In the genomic region with DNA sequence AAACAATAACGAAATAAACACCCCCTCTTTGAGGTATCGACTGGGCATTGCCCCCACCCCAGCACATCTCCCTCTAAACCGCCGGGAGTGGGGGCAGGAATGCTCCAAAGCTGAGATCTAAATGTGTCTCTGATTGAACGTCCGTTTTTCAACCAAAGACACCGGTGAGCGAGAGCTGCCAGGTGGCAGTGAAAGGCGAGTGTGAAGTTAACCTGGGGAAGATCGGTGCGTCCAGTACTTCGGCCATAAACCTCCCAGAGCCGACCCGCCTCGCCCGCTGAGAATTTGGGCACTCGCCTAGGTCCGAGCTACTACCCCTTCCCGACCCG, we compare ENCODE assay signal across 8 cellular contexts. TPM values are rescaled to one million over a fixed set of nuclear protein-coding genes. Genes with fewer than 3 reads are reported as not detected.
DNase-seq lines count a peak whose midpoint lies in the region; ATAC-seq, FAIRE-seq and TF ChIP-seq lines count a peak whose summit lies in the region.

No MANE protein-coding gene starts in this region.

- H3K4me1 Mint-ChIP-seq in naive B cell: peaks cover 26 to 35% (median 33%) of the 10 kb centered on the region in 3 donors

- POLR2A ChIA-PET in HCT116 (lab: Charles Lee): interaction anchor here (1.4 kb wide), 1 partner anchor 27 kb away, joined by 5 read pairs; no protein-coding TSS in a partner anchor
- POLR2A ChIA-PET in Panc1 (lab: Charles Lee): no interaction called here
- POLR2A ChIA-PET in H1 (lab: Charles Lee; ENCODE audit: partially characterized antibody): interaction anchor here (0.8 to 2.5 kb wide), 10 partner anchors 8 to 87 kb away, joined by 3 to 11 read pairs (median 5); no protein-coding TSS in a partner anchor

- peak overlapping the region; percentile 93 for H3K4me2 ChIP-seq in HCT116 (ENCODE audit: low read length)
- H3K4me2 ChIP-seq in H1 (ENCODE audit: insufficient read depth in 1 of 2, low read depth in 2 of 2, low read length in 2 of 2): peak overlapping the region; percentile 71 to 94

- H3K27ac Mint-ChIP-seq in naive B cell: peak overlapping the region; percentile 53 to 97 (median 94)

- H2BK12ac ChIP-seq in H1 (ENCODE audit: low read depth, low read length): no peak overlapping the region

- ATAC-seq in HCT116 (peak; percentile 26), Panc1 (peak; percentile 50), naive B cell (ENCODE audit: low read depth in 2 of 2) (peak; percentile 4 to 9)

- H3K36me3 ChIP-seq in ES-I3 (ENCODE audit: insufficient read depth, low read length) (peaks cover 9% of the 10 kb centered on the region), HCT116 (ENCODE audit: control insufficient read depth in 1 of 2, insufficient read depth in 2 of 2, low read length in 2 of 2) (peaks cover 8 to 16% of the 10 kb centered on the region in 2 experiments; a peak in 2 of 4 replicates), Panc1 (ENCODE audit: control insufficient read depth, insufficient read depth, low read length) (peaks cover 3% of the 10 kb centered on the region), H1 (ENCODE audit: control insufficient read depth in 2 of 4, insufficient read depth in 4 of 4, low read length in 3 of 4) (peaks cover 6 to 20% (median 16%) of the 10 kb centered on the region in 4 experiments; a peak in 6 of 8 replicates)

- no peak for TF ChIP-seq EP300 in H1 (IDR thresholded peaks at IDR 0.05; ENCODE audit: borderline replicate concordance in 1 of 2, low read depth in 2 of 2, low read length in 2 of 2)

- peak overlapping the region; percentile 48 for H4K5ac ChIP-seq in H1 (ENCODE audit: insufficient read length, low read depth, low read length)

- H3K27me3 Mint-ChIP-seq in naive B cell: no peaks in the 10 kb centered on the region

- H3K27ac ChIP-seq in HCT116 (ENCODE audit: low read depth, low read length): peak overlapping the region; percentile 75
- peak overlapping the region; percentile 82 for H3K27ac ChIP-seq in Panc1 (ENCODE audit: low read length)
- H3K27ac ChIP-seq in H1 (ENCODE audit: low read depth, low read length): no peak overlapping the region; the same call in 1 of the 2 replicates

- peak overlapping the region; percentile 74 to 82 for H3K4me3 ChIP-seq in HCT116 (replicated peaks in 1 of 2; ENCODE audit: low read depth in 1 of 2, low read length in 2 of 2)
- peak overlapping the region; percentile 69 to 72 for H3K4me3 ChIP-seq in Panc1 (ENCODE audit: low read depth in 2 of 2, low read length in 2 of 2)
- peak overlapping the region; percentile 74 to 82 (median 80) for H3K4me3 ChIP-seq in H1 (ENCODE audit: extremely low read depth in 1 of 4, insufficient read depth in 2 of 4, low read depth in 3 of 4, low read length in 4 of 4)

- no peak for TF ChIP-seq RAD21 in HCT116 (IDR thresholded peaks at IDR 0.05; ENCODE audit: low read depth)
- TF ChIP-seq RAD21 in H1 (IDR thresholded peaks at IDR 0.05 in 1 of 2, conservative IDR thresholded peaks at IDR 0.05 in 1 of 2; ENCODE audit: low read depth in 2 of 2, low read length in 2 of 2): no peak

- no peak overlapping the region for H2AK5ac ChIP-seq in H1 (ENCODE audit: low read depth, low read length)

- H3K4ac ChIP-seq in H1 (replicated peaks; ENCODE audit: insufficient read length, low read depth, low read length): no peak overlapping the region

- H4K8ac ChIP-seq in H1 (ENCODE audit: extremely low read depth, insufficient read depth, low read length): no peak overlapping the region; the same call in 1 of the 2 replicates

- peak overlapping the region; percentile 80 to 97 (median 94) for H3K4me3 Mint-ChIP-seq in naive B cell

- no peaks in the 10 kb centered on the region for H3K9me3 Mint-ChIP-seq in naive B cell

- H4K20me1 ChIP-seq in HCT116 (ENCODE audit: insufficient read depth) (no peaks in the 10 kb centered on the region), H1 (replicated peaks in 1 of 2; ENCODE audit: control insufficient read depth in 1 of 2, insufficient read depth in 2 of 2, low read length in 2 of 2) (peaks cover 3 to 4% of the 10 kb centered on the region in 2 experiments)

- H3K79me2 ChIP-seq in HCT116 (ENCODE audit: insufficient read depth, low read length) (peaks cover 21% of the 10 kb centered on the region), H1 (ENCODE audit: control insufficient read depth in 1 of 2, insufficient read depth in 2 of 2, low read length in 2 of 2) (peaks cover 0 to 20% of the 10 kb centered on the region in 2 experiments; a peak in 2 of 4 replicates)

- no peaks in the 10 kb centered on the region for H3K9me3 ChIP-seq in ES-I3 (ENCODE audit: control insufficient read depth, insufficient read depth, low read length)
- H3K9me3 ChIP-seq in HCT116 (ENCODE audit: control insufficient read depth in 1 of 2, insufficient read depth in 1 of 2, low read depth in 1 of 2, low read length in 2 of 2): no peaks in the 10 kb centered on the region
- no peaks in the 10 kb centered on the region for H3K9me3 ChIP-seq in Panc1 (ENCODE audit: control insufficient read depth, insufficient read depth, low read depth, low read length)
- H3K9me3 ChIP-seq in H1 (ENCODE audit: insufficient read depth in 2 of 2, low read depth in 1 of 2, low read length in 1 of 2): no peaks in the 10 kb centered on the region

- H3K4me1 ChIP-seq in ES-I3 (ENCODE audit: insufficient read depth, low read length): no peaks in the 10 kb centered on the region
- peaks cover 9 to 20% of the 10 kb centered on the region in 2 experiments for H3K4me1 ChIP-seq in HCT116 (ENCODE audit: control insufficient read depth in 1 of 2, insufficient read depth in 2 of 2, low read length in 2 of 2)
- peaks cover 8% of the 10 kb centered on the region; the same call in 1 of the 2 replicates for H3K4me1 ChIP-seq in Panc1 (ENCODE audit: control insufficient read depth, insufficient read depth, low read length)
- H3K4me1 ChIP-seq in H1 (replicated peaks in 1 of 4; ENCODE audit: control insufficient read depth in 3 of 4, insufficient read depth in 4 of 4, low read length in 3 of 4): peaks cover 2 to 9% (median 3%) of the 10 kb centered on the region in 4 experiments; a peak in 3 of 7 replicates

- H3K36me3 Mint-ChIP-seq in naive B cell: peaks cover 4 to 9% of the 10 kb centered on the region in 2 donors

- H3K14ac ChIP-seq in H1 (ENCODE audit: insufficient read length): no peak overlapping the region

- DNase-seq in HCT116 (ENCODE audit: low read depth, low spot score) (no peak), Panc1 (ENCODE audit: low read depth, low spot score) (no peak), H1 (ENCODE audit: low read depth in 1 of 2, low spot score in 2 of 2) (no peak), naive B cell (no peak), NCI-H446 (lab: John Stamatoyannopoulos, UW) (no peak), GF-D8 (lab: John Stamatoyannopoulos, UW) (no peak)
- no peak for DNase-seq in activated CD8-positive, alpha-beta memory T cell treated with anti-CD3 and anti-CD28 coated beads for 24 hours

- H4K91ac ChIP-seq in H1 (replicated peaks; ENCODE audit: insufficient read length, low read length): no peak overlapping the region

- peak overlapping the region; percentile 56 for H3K18ac ChIP-seq in H1 (ENCODE audit: extremely low read depth, low read length)

- CTCF ChIA-PET in HCT116 (lab: Charles Lee): interaction anchor here (1.2 to 1.7 kb wide), 2 partner anchors 28 to 102 kb away, joined by 7 to 12 read pairs; no protein-coding TSS in a partner anchor
- CTCF ChIA-PET in Panc1 (lab: Charles Lee): no interaction called here
- CTCF ChIA-PET in H1 (lab: Charles Lee; ENCODE audit: partially characterized antibody): interaction anchor here (0.9 to 2.1 kb wide), 4 partner anchors 26 to 242 kb away, joined by 3 to 14 read pairs (median 3); no protein-coding TSS in a partner anchor

- H3K9ac ChIP-seq in ES-I3 (ENCODE audit: low read depth, low read length) (peak overlapping the region; percentile 95), HCT116 (ENCODE audit: low read length) (peak overlapping the region; percentile 88), H1 (replicated peaks in 1 of 4; ENCODE audit: extremely low read depth in 1 of 4, low read depth in 3 of 4, low read length in 3 of 4) (peak overlapping the region; percentile 60 to 78 (median 72))

- no peak overlapping the region for H3K23ac ChIP-seq in H1 (ENCODE audit: insufficient read length)

- in situ Hi-C loops in Panc1 (cut with HindIII; ENCODE audit: low pct_unique_long_range_greater_than_20kb, low sequenced_read_pairs): no loop called here

- H2BK5ac ChIP-seq in H1 (ENCODE audit: low read depth, low read length): no peak overlapping the region

- TF ChIP-seq POLR2A in HCT116 (IDR thresholded peaks at IDR 0.05; ENCODE audit: borderline replicate concordance, extremely low read depth, insufficient read depth, insufficient read length) (no peak), H1 (IDR thresholded peaks at IDR 0.05; ENCODE audit: control extremely low read depth in 1 of 2, low read depth in 2 of 2, low read length in 2 of 2) (no peak)

- no peaks in the 10 kb centered on the region for H3K79me1 ChIP-seq in H1 (ENCODE audit: low read depth, low read length)

- 6% methylated on average over 16 of the region's 20 CpGs; no CpG with 5 or more reads in 1 of the 2 experiments for WGBS in H1 (ENCODE audit: extremely low coverage in 1 of 2, insufficient coverage in 1 of 2, insufficient read length in 1 of 2, insufficient replicate concordance in 2 of 2, low coverage in 1 of 2, low lambda C conversion rate in 2 of 2, missing lambda C conversion rate in 1 of 2), 2 experiments

- no peaks in the 10 kb centered on the region for H3K9me2 ChIP-seq in HCT116 (ENCODE audit: insufficient read depth)

- no peak overlapping the region for H2BK15ac ChIP-seq in H1 (ENCODE audit: low read length)

- H3K27me3 ChIP-seq in HCT116 (ENCODE audit: insufficient read depth, low read length): no peaks in the 10 kb centered on the region
- H3K27me3 ChIP-seq in Panc1 (ENCODE audit: control insufficient read depth, insufficient read depth, low read length): no peaks in the 10 kb centered on the region
- no peaks in the 10 kb centered on the region; a peak in 2 of 7 replicates for H3K27me3 ChIP-seq in H1 (replicated peaks in 1 of 4; ENCODE audit: control insufficient read depth in 3 of 4, extremely low read depth in 1 of 4, insufficient read depth in 3 of 4, low read length in 3 of 4)

- TSS peak; percentile 46 for BruUV-seq in HCT116 (replicated peaks; lab: Mats Ljungman, UMichigan)
- no TSS peak for BruUV-seq in Panc1 (replicated peaks; lab: Mats Ljungman, UMichigan)

- RAD21 ChIA-PET in HCT116 (lab: Charles Lee; ENCODE audit: low non-redundant PET in 1 of 2, low total read pairs in 2 of 2, uncharacterized antibody in 2 of 2, unreplicated experiment in 2 of 2): no interaction called here

- no peak overlapping the region for H2BK120ac ChIP-seq in H1 (replicated peaks; ENCODE audit: low read depth, low read length)

- peak overlapping the region; percentile 42 for H3K56ac ChIP-seq in H1 (replicated peaks; ENCODE audit: insufficient read length, low read depth, low read length)

- intact Hi-C loops in HCT116 (cut with micrococcal nuclease): no loop called here
- intact Hi-C loops in Panc1 (cut with micrococcal nuclease; ENCODE audit: unreplicated experiment): no loop called here

- FAIRE-seq in H1 (lab: Jason Lieb, UNC): no peak

- H2AFZ ChIP-seq in HCT116 (ENCODE audit: low read depth, low read length, poor library complexity, severe bottlenecking) (no peak overlapping the region), H1 (ENCODE audit: low read length) (no peak overlapping the region)

- H2BK20ac ChIP-seq in H1 (ENCODE audit: low read length): no peak overlapping the region

- peaks cover 5% of the 10 kb centered on the region; the same call in 1 of the 2 replicates for H3K23me2 ChIP-seq in H1 (ENCODE audit: low read depth, low read length)

- TF ChIP-seq CTCF in HCT116 (IDR thresholded peaks at IDR 0.05 in 2 of 3, conservative IDR thresholded peaks at IDR 0.05 in 1 of 3; ENCODE audit: borderline replicate concordance in 1 of 3, insufficient read depth in 1 of 3, low read depth in 2 of 3, low read length in 2 of 3) (no peak), Panc1 (IDR thresholded peaks at IDR 0.05) (no peak), H1 (IDR thresholded peaks at IDR 0.05; ENCODE audit: control extremely low read depth in 1 of 3, insufficient read depth in 1 of 3, low read depth in 1 of 3, low read length in 3 of 3) (no peak)

RNA-seq across cellular contexts. Expression of a gene that starts 0.6 kb away (rescaled TPM):
- total RNA-seq in HCT116 (2021; ENCODE audit: unreplicated experiment): 20.6 TPM
- 11.5 and 13.0 TPM in 2 replicates for polyA plus RNA-seq in HCT116 (2012)
- total RNA-seq in Panc1 (2021; ENCODE audit: unreplicated experiment): 19.1 TPM
- polyA plus RNA-seq in Panc1 (2012; ENCODE audit: insufficient read length): 15.3 TPM
- 23.1 and 26.8 TPM in 2 replicates for total RNA-seq in H1 (2021; fragmentation: NEBNext Ultra II Directional; extraction: Animal tissue kit (Norgen Biotek cat#: 25700))
- polyA plus RNA-seq in H1 (2011; rRNA removed): 27.2 and 31.6 TPM in 2 replicates
- 28.5 TPM for polyA plus RNA-seq in H1 (2011; cell fraction: cytosol; rRNA removed)
- 72.3 TPM for polyA plus RNA-seq in H1 (2011; cell fraction: nucleus; rRNA removed)
- 16.0 to 20.4 TPM (median 18.1 TPM) in 4 replicates for polyA plus RNA-seq in H1 (2012, experiment 1 of 2)
- 17.7 TPM for polyA plus RNA-seq in H1 (2012, experiment 2 of 2)
- 21.7 TPM for polyA plus RNA-seq in H1 (2013, experiment 1 of 2)
- polyA plus RNA-seq in H1 (2013, experiment 2 of 2): 22.3 TPM
- 66.0 and 90.8 TPM in 2 replicates for polyA minus RNA-seq in H1 (2011; rRNA and poly(A)+ RNA removed)
- 18.6 TPM for polyA minus RNA-seq in H1 (2011; cell fraction: cytosol; rRNA and poly(A)+ RNA removed)
- polyA minus RNA-seq in H1 (2011; cell fraction: nucleus; rRNA and poly(A)+ RNA removed): 44.9 TPM
- polyA plus RNA-seq in naive B cell (ENCODE audit: low read depth in 6 of 6): 10 to 100 TPM; 19.6 to 30.1 (median 21.7) TPM

RNA-seq across cellular contexts. Expression of a gene that starts 14.2 kb away (rescaled TPM):
- total RNA-seq in HCT116 (2021; ENCODE audit: unreplicated experiment) (not detected), Panc1 (2021; ENCODE audit: unreplicated experiment) (not detected)
- not detected in 2 replicates for polyA plus RNA-seq in HCT116 (2012)
- not detected for polyA plus RNA-seq in Panc1 (2012; ENCODE audit: insufficient read length)
- not detected in 2 replicates for total RNA-seq in H1 (2021; fragmentation: NEBNext Ultra II Directional; extraction: Animal tissue kit (Norgen Biotek cat#: 25700))
- polyA plus RNA-seq in H1 (2011; rRNA removed) (not detected in 2 replicates), naive B cell (ENCODE audit: low read depth in 6 of 6) (not detected)
- not detected for polyA plus RNA-seq in H1 (2011; cell fraction: cytosol; rRNA removed)
- not detected for polyA plus RNA-seq in H1 (2011; cell fraction: nucleus; rRNA removed)
- polyA plus RNA-seq in H1 (2012, experiment 1 of 2): not detected in 4 replicates
- polyA plus RNA-seq in H1 (2012, experiment 2 of 2): not detected
- not detected for polyA plus RNA-seq in H1 (2013, experiment 1 of 2)
- polyA plus RNA-seq in H1 (2013, experiment 2 of 2): not detected
- polyA minus RNA-seq in H1 (2011; rRNA and poly(A)+ RNA removed): not detected in 2 replicates
- polyA minus RNA-seq in H1 (2011; cell fraction: cytosol; rRNA and poly(A)+ RNA removed): not detected
- polyA minus RNA-seq in H1 (2011; cell fraction: nucleus; rRNA and poly(A)+ RNA removed): not detected

RNA-seq across cellular contexts. Expression of a gene that starts 50.8 kb away (rescaled TPM):
- 13.3 TPM for total RNA-seq in HCT116 (2021; ENCODE audit: unreplicated experiment)
- 6.8 and 9.3 TPM in 2 replicates for polyA plus RNA-seq in HCT116 (2012)
- total RNA-seq in Panc1 (2021; ENCODE audit: unreplicated experiment): 5.2 TPM
- polyA plus RNA-seq in Panc1 (2012; ENCODE audit: insufficient read length): 5.3 TPM
- 6.4 and 7.7 TPM in 2 replicates for total RNA-seq in H1 (2021; fragmentation: NEBNext Ultra II Directional; extraction: Animal tissue kit (Norgen Biotek cat#: 25700))
- polyA plus RNA-seq in H1 (2011; rRNA removed): 3.1 and 4.9 TPM in 2 replicates
- 5.1 TPM for polyA plus RNA-seq in H1 (2011; cell fraction: cytosol; rRNA removed)
- polyA plus RNA-seq in H1 (2011; cell fraction: nucleus; rRNA removed): 17.4 TPM
- 5.7 to 7.5 TPM (median 6.7 TPM) in 4 replicates for polyA plus RNA-seq in H1 (2012, experiment 1 of 2)
- polyA plus RNA-seq in H1 (2012, experiment 2 of 2): 4.3 TPM
- 3.2 TPM for polyA plus RNA-seq in H1 (2013, experiment 1 of 2)
- polyA plus RNA-seq in H1 (2013, experiment 2 of 2): 3.5 TPM
- 4.3 and 4.5 TPM in 2 replicates for polyA minus RNA-seq in H1 (2011; rRNA and poly(A)+ RNA removed)
- polyA minus RNA-seq in H1 (2011; cell fraction: cytosol; rRNA and poly(A)+ RNA removed): 2.3 TPM
- polyA minus RNA-seq in H1 (2011; cell fraction: nucleus; rRNA and poly(A)+ RNA removed): 5.6 TPM
- under 1 TPM in 5 of 6 donors, not detected in 1; 0.05 to 0.61 (median 0.39) TPM for polyA plus RNA-seq in naive B cell (ENCODE audit: low read depth in 6 of 6)
